Comparison of ENCODE assay signal across 9 cellular contexts in genomic region chr17:40303009-40303657, GRCh38. TPM values are rescaled to one million over a fixed set of nuclear protein-coding genes. Genes with fewer than 3 reads are reported as not detected.
DNase-seq lines count a peak whose midpoint lies in the region; ATAC-seq and TF ChIP-seq lines count a peak whose summit lies in the region.
"Had no signal": no experiment of that assay in that cellular context is flagged by ENCODE, and none has a peak within 500 bp of the region (broad histone marks: within the 10 kb centered on the region; RNA-seq: fewer than 3 reads in every experiment).

No MANE protein-coding gene starts in this region.

- POLR2A ChIA-PET in Caco-2 (lab: Charles Lee), result no interaction called here

- H3K36me3 ChIP-seq in Caco-2 (ENCODE audit: control insufficient read depth, insufficient read depth, low read length) (peaks cover 5% of the 10 kb centered on the region), hepatocyte (replicated peaks; ENCODE audit: insufficient read depth, low read depth) (no peaks in the 10 kb centered on the region)

- BruUV-seq in Caco-2 (replicated peaks; lab: Mats Ljungman, UMichigan), result no TSS peak

- no peaks in the 10 kb centered on the region for H3K9me3 Mint-ChIP-seq in Caco-2 (ENCODE audit: unreplicated experiment)

- peak overlapping the region; percentile 48 for H3K4me2 ChIP-seq in hepatocyte

- intact Hi-C loops in Caco-2 (cut with micrococcal nuclease; ENCODE audit: unreplicated experiment), result loop anchor here (1.0 to 2.0 kb wide), 3 partner anchors 15 to 52 kb away; no protein-coding TSS in a partner anchor

- 46% methylated on average over 4 of the region's 4 CpGs for WGBS in hepatocyte (ENCODE audit: low lambda C conversion rate, missing lambda C conversion rate)

- peaks cover 69% of the 10 kb centered on the region for H3K36me3 Mint-ChIP-seq in Caco-2 (ENCODE audit: insufficient read depth, unreplicated experiment)

- H3K9me3 ChIP-seq in Caco-2, result no peaks in the 10 kb centered on the region
- no peaks in the 10 kb centered on the region for H3K9me3 ChIP-seq in hepatocyte (ENCODE audit: low read depth)

- H4K20me1 ChIP-seq in hepatocyte (ENCODE audit: insufficient read depth, poor library complexity, severe bottlenecking), result no peaks in the 10 kb centered on the region

- H3K27ac ChIP-seq in hepatocyte, result peak overlapping the region; percentile 86

- DNase-seq in Caco-2, result peak in 1 of 2 experiments; percentile 71
- peak; percentile 57 for DNase-seq in HCEC 1CT
- DNase-seq in NOMO-1 (lab: John Stamatoyannopoulos, UW; ENCODE audit: unreplicated experiment in 2 of 2), result peak; percentile 58 to 68
- peak; percentile 65 for DNase-seq in astrocyte of the cerebellum (ENCODE audit: low read depth)
- DNase-seq in hepatocyte (ENCODE audit: low spot score), result peak; percentile 80
- peak; percentile 44 for DNase-seq in stimulated activated CD8-positive, alpha-beta memory T cell treated with anti-CD3 and anti-CD28 coated beads, Interleukin-4, amount 100 ng/mL, for 48 hours

- CTCF ChIA-PET in Caco-2 (lab: Charles Lee), result interaction anchor here (0.8 to 2.3 kb wide), 10 partner anchors 14 to 230 kb away, joined by 3 to 21 read pairs (median 4); partner anchors contain the start of gene TOP2A

- H3K27me3 Mint-ChIP-seq in Caco-2 (ENCODE audit: insufficient read depth, unreplicated experiment), result no peaks in the 10 kb centered on the region

- peaks cover 16% of the 10 kb centered on the region for H3K4me1 Mint-ChIP-seq in Caco-2 (ENCODE audit: low read depth, unreplicated experiment)

- H3K27me3 ChIP-seq in Caco-2 (replicated peaks; ENCODE audit: control insufficient read depth, insufficient read depth, low read length), result no peaks in the 10 kb centered on the region
- no peaks in the 10 kb centered on the region for H3K27me3 ChIP-seq in hepatocyte

- ATAC-seq in GM21515 (IDR thresholded peaks at IDR 0.05; ENCODE audit: unreplicated experiment) (no peak), GM21737 (IDR thresholded peaks at IDR 0.05; ENCODE audit: unreplicated experiment) (no peak)

- H3K79me2 ChIP-seq in hepatocyte, result peaks cover 5% of the 10 kb centered on the region

- TF ChIP-seq CTCF in Caco-2 (IDR thresholded peaks at IDR 0.05; ENCODE audit: insufficient read depth in 1 of 2, low read depth in 1 of 2, low read length in 1 of 2, severe bottlenecking in 1 of 2, unreplicated experiment in 1 of 2), result peak; percentile 67 to 71
- peak; percentile 76 for TF ChIP-seq CTCF in astrocyte of the cerebellum (IDR thresholded peaks at IDR 0.05; ENCODE audit: low read depth, low read length, missing control alignments)
- TF ChIP-seq CTCF in hepatocyte (IDR thresholded peaks at IDR 0.05; ENCODE audit: poor library complexity), result peak; percentile 78

- peak overlapping the region; percentile 29 for H3K27ac Mint-ChIP-seq in Caco-2 (ENCODE audit: unreplicated experiment)

- no peak overlapping the region for H2AFZ ChIP-seq in hepatocyte

- H3K4me3 Mint-ChIP-seq in Caco-2 (ENCODE audit: unreplicated experiment), result no peak overlapping the region

- H3K4me3 ChIP-seq in Caco-2 (ENCODE audit: low read depth, low read length), result no peak overlapping the region
- H3K4me3 ChIP-seq in astrocyte of the cerebellum (ENCODE audit: low read depth, low read length), result no peak overlapping the region
- H3K4me3 ChIP-seq in hepatocyte, result no peak overlapping the region
- H3K4me3 ChIP-seq: skin epidermis had no signal

- peaks cover 20% of the 10 kb centered on the region for H3K4me1 ChIP-seq in Caco-2
- H3K4me1 ChIP-seq in hepatocyte (ENCODE audit: insufficient read depth), result peaks cover 42% of the 10 kb centered on the region

- in situ Hi-C loops in astrocyte of the cerebellum (cut with HindIII; ENCODE audit: low sequenced_read_pairs), result loop anchor here (5.0 kb wide), 2 partner anchors 49 to 114 kb away; partner anchors contain the start of gene TOP2A

- H3K9me2 ChIP-seq in hepatocyte (replicated peaks; ENCODE audit: insufficient read depth), result no peaks in the 10 kb centered on the region

RNA-seq across cellular contexts. Expression of gene RARA, which starts 5.8 kb away (rescaled TPM):
- total RNA-seq in Caco-2 (2022) (26.6 and 27.6 TPM in 2 replicates), hepatocyte (19.2 and 30.0 TPM in 2 replicates)
- polyA plus RNA-seq in hepatocyte, result 33.1 and 34.4 TPM in 2 replicates

RNA-seq across cellular contexts. Expression of gene CDC6, which starts 15.5 kb away (rescaled TPM):
- total RNA-seq in Caco-2 (2022), result 86.1 and 96.4 TPM in 2 replicates
- total RNA-seq in hepatocyte, result 5.8 and 8.6 TPM in 2 replicates
- 5.1 and 7.5 TPM in 2 replicates for polyA plus RNA-seq in hepatocyte
